ENCODE assay signal across 20 cellular contexts in the genomic region with DNA sequence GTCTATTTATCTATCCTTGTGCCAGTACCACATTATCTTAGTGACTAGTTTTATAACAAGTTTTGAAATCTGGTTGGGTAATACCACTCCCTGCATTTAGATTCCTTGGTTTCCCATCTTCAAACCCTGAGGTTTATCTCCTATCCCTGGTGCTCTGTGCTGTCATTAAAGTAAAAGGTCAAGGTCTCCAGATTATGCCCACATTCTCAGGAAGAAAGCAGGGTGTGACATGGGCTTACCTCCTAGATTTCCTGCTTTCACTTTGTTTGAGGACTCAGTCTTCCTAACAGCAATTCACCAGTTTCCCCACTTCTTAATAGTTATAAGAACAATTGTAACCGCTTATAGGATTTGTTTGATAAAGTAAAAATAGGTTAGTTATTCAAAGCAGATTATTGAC.
A peak's percentile ranks its signal among the peaks of the same experiment; 100 is the strongest.
DNase-seq lines count a peak whose midpoint lies in the region; ATAC-seq and TF ChIP-seq lines count a peak whose summit lies in the region.
"Had no signal": no experiment of that assay in that cellular context is flagged by ENCODE, and none has a peak within 500 bp of the region (broad histone marks: within the 10 kb centered on the region; RNA-seq: fewer than 3 reads in every experiment).

No MANE protein-coding gene starts in this region.

- peak overlapping the region; percentile 86 for H3K27ac Mint-ChIP-seq in nephron progenitor cell
- H3K27ac Mint-ChIP-seq: B cell; CD4-positive, alpha-beta T cell; CD8-positive, alpha-beta T cell had no signal

- no peaks in the 10 kb centered on the region for H3K27me3 Mint-ChIP-seq in nephron progenitor cell (ENCODE audit: low read depth, poor library complexity)
- H3K27me3 Mint-ChIP-seq: CD4-positive, alpha-beta T cell had no signal

- H3K27ac ChIP-seq in SK-N-MC (0 out of 2 replicates have a peak overlapping the region, but pooled peaks have one; percentile 3), spleen (peak overlapping the region in 5 of 8 donors; percentile 12 to 49 (median 21)), ovary (no peak overlapping the region), breast epithelium (no peak overlapping the region)
- H3K27ac ChIP-seq: 22Rv1; A549; BLaER1 treated with 17β-estradiol and CSF1 and Interleukin-3, amounts not matched to agents 10 nM and 100 nM; C4-2B had no signal

- TF ChIP-seq EP300 in ovary (IDR thresholded peaks at IDR 0.05), result no peak

- H3K36me3 ChIP-seq in SK-N-MC (ENCODE audit: insufficient read depth, low read length) (peaks cover 48% of the 10 kb centered on the region), spleen (peaks cover 0 to 7% (median 0%) of the 10 kb centered on the region in 6 donors), ovary (no peaks in the 10 kb centered on the region), breast epithelium (no peaks in the 10 kb centered on the region)

- H3K4me3 Mint-ChIP-seq in nephron progenitor cell, result no peak overlapping the region
- H3K4me3 Mint-ChIP-seq: B cell; CD4-positive, alpha-beta T cell; CD8-positive, alpha-beta T cell had no signal

- H3K4me3 ChIP-seq in SK-N-MC, result no peak overlapping the region
- no peak overlapping the region for H3K4me3 ChIP-seq in spleen
- H3K4me3 ChIP-seq in ovary, result no peak overlapping the region
- no peak overlapping the region for H3K4me3 ChIP-seq in breast epithelium
- H3K4me3 ChIP-seq: A549; BLaER1 treated with 17β-estradiol and CSF1 and Interleukin-3, amounts not matched to agents 10 nM and 100 nM had no signal

- H3K4me1 ChIP-seq in spleen (peaks cover 0 to 12% (median under 1%) of the 10 kb centered on the region in 6 donors), ovary (ENCODE audit: insufficient read depth) (peaks cover 3% of the 10 kb centered on the region), breast epithelium (no peaks in the 10 kb centered on the region)
- H3K4me1 ChIP-seq: A549, Caco-2 had no signal

- WGBS in spleen, 5 donors, result 73 to 86% (median 81%) methylated on average over 1 of the region's 1 CpG
- WGBS in ovary, 3 donors, result 82 to 85% (median 83%) methylated on average over 1 of the region's 1 CpG

- TF ChIP-seq CTCF in nephron progenitor cell (IDR thresholded peaks at IDR 0.05) (no peak), spleen (IDR thresholded peaks at IDR 0.05 in 8 of 11, conservative IDR thresholded peaks at IDR 0.05 in 3 of 11) (no peak), ovary (IDR thresholded peaks at IDR 0.05) (no peak), breast epithelium (IDR thresholded peaks at IDR 0.05) (no peak)

- H3K4me1 Mint-ChIP-seq in nephron progenitor cell, result peaks cover 30% of the 10 kb centered on the region
- H3K4me1 Mint-ChIP-seq: B cell had no signal

- H3K9ac ChIP-seq in SK-N-MC (ENCODE audit: insufficient read length), result no peak overlapping the region
- H3K9ac ChIP-seq: BLaER1 treated with 17β-estradiol and CSF1 and Interleukin-3, amounts not matched to agents 10 nM and 100 nM had no signal

- ATAC-seq in left colon (peak; percentile 64), HG03521 (IDR thresholded peaks at IDR 0.05; ENCODE audit: unreplicated experiment) (no peak)
- ATAC-seq: A549; CD8-positive, alpha-beta T cell had no signal

- intact Hi-C loops in left colon (cut with DNase I, micrococcal nuclease), result no loop called here
- intact Hi-C loops in spleen (cut with DNase I; ENCODE audit: low total_unique reads), result no loop called here
- intact Hi-C loops in ovary (cut with DNase I), result no loop called here
- intact Hi-C loops in breast epithelium (cut with DNase I; ENCODE audit: low total_unique reads), result no loop called here

- TF ChIP-seq POLR2A in spleen (IDR thresholded peaks at IDR 0.05) (no peak), ovary (IDR thresholded peaks at IDR 0.05) (no peak), breast epithelium (IDR thresholded peaks at IDR 0.05) (no peak)

- DNase-seq in SK-N-MC (ENCODE audit: low read depth, low spot score) (no peak), left colon (no peak), nephron progenitor cell (no peak), spleen (no peak), NCI-H748 (lab: John Stamatoyannopoulos, UW; ENCODE audit: unreplicated experiment) (no peak), ovary (no peak), breast epithelium (ENCODE audit: low spot score in 2 of 2) (no peak)
- DNase-seq: AML-193; Caco-2; Calu3; CD4-positive, alpha-beta T cell; CD8-positive, alpha-beta T cell; DMS79 treated with DMSO at 0.1 percent for 48 hours; GF-D8 had no signal

- H3K36me3 Mint-ChIP-seq in nephron progenitor cell (ENCODE audit: low read depth), result peaks cover 94% of the 10 kb centered on the region

- peaks cover 32% of the 10 kb centered on the region for H3K9me3 Mint-ChIP-seq in nephron progenitor cell
- H3K9me3 Mint-ChIP-seq: CD4-positive, alpha-beta T cell; CD8-positive, alpha-beta T cell had no signal

- no peaks in the 10 kb centered on the region for H3K27me3 ChIP-seq in spleen (replicated peaks in 1 of 7)
- H3K27me3 ChIP-seq in ovary, result no peaks in the 10 kb centered on the region
- no peaks in the 10 kb centered on the region for H3K27me3 ChIP-seq in breast epithelium
- H3K27me3 ChIP-seq: BLaER1 treated with 17β-estradiol and CSF1 and Interleukin-3, amounts not matched to agents 10 nM and 100 nM had no signal

- H3K9me3 ChIP-seq in SK-N-MC (ENCODE audit: low read depth, low read length), result no peaks in the 10 kb centered on the region; the same call in 1 of the 2 replicates
- H3K9me3 ChIP-seq in spleen, result no peaks in the 10 kb centered on the region
- no peaks in the 10 kb centered on the region for H3K9me3 ChIP-seq in ovary
- H3K9me3 ChIP-seq in breast epithelium, result no peaks in the 10 kb centered on the region
- H3K9me3 ChIP-seq: A549, Caco-2 had no signal

Comparison
In these comparisons a context has a peak if more than half of its experiments do, and no peak if none do; other contexts are left out.
1. H3K27ac ChIP-seq: peak in SK-N-MC (single experiment) and spleen (5 of 8); none in ovary (0 of 2) and breast epithelium (0 of 2).